Comparison of ENCODE assay signal across 7 cellular contexts in the genomic region with DNA sequence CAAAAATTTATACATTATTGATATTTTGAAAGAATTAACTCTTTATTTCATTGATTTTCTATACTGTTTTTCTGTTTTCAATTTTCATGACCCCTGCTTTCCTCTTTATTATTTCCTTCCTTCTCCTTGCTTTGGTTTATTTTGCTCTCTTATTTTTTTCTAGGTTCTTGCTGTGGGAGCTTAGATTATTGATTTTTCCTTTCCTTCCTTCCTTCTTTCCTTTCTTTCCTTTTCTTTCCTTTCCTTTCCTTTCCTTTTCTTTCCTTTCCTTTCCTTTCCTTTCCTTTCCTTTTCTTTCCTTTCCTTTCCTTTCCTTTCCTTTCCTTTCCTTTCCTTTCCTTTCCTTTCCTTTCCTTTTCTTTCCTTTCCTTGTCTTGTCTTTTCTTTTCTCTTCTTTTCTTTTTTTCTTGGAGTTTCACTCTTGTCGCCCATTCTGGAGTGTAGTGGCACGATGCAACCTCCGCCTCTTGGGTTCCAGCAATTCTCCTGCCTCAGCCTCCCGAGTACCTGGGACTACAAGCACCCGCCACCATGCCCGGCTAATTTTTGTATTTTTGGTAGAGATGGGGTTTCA. TPM values are rescaled to one million over a fixed set of nuclear protein-coding genes. Genes with fewer than 3 reads are reported as not detected.
"Had no signal": no experiment of that assay in that cellular context is flagged by ENCODE, and none has a peak within 500 bp of the region (broad histone marks: within the 10 kb centered on the region; RNA-seq: fewer than 3 reads in every experiment).

No MANE protein-coding gene starts in this region.

RNA-seq across cellular contexts. Expression of gene IGFL1, which starts 13.6 kb away (rescaled TPM):
- total RNA-seq: GM23248, GM23338, H1, H4, H7, H9, HFFc6 had no signal
- polyA plus RNA-seq: GM23248, GM23338, H1 had no signal

RNA-seq across cellular contexts. Expression of gene HIF3A, which starts 53.7 kb away (rescaled TPM):
- total RNA-seq: GM23248, H4 had no signal
